Comparison of ENCODE assay signal across 7 cellular contexts in the genomic region with DNA sequence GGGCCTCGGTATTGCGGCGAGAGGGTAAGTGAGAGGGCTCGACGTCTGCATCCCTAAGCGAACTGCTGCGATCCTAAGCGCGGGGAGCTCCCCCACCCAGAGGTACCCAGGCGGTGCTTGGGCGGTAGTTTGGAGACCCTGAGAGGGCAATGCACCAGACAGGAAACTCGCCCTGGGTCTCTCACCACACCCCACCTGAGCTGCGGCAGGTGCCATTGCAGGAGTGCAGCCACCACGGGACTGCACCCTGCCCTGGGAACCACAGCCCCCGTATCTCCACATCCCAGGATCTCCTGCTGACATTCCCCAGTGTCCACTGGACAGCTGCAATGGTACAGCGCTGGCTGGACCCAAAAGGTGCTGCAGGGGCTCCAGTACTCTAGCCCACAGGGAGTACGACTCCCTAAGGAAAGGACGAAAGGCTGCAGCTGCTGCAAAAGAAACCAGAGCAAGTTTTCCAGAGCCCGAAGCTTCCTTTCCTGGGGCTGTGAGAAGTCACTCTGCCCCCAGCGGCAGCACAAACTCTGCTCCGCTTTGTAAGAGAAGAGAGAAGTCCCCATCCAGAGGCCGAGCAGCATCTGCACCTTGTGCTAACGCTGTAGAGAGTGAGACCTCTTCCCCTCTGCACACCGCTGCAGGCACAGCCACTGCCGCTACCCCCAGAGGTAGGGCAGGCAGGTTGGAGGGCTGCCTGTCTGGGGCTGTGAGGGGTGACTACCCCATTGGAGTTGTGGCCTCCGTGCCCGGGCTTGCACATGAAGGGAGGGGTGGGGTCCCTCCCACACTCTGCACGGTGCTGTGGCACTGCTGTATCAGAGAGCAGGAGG. TPM values are rescaled to one million over a fixed set of nuclear protein-coding genes. Genes with fewer than 3 reads are reported as not detected.
DNase-seq lines count a peak whose midpoint lies in the region; ATAC-seq, FAIRE-seq and TF ChIP-seq lines count a peak whose summit lies in the region.

No MANE protein-coding gene starts in this region.

- H3K9ac ChIP-seq in endocrine pancreas (ENCODE audit: control insufficient read depth, insufficient read depth, low read length): peak overlapping the region; percentile 58

- peak overlapping the region; percentile 79 for H3K4me3 ChIP-seq in endocrine pancreas (ENCODE audit: control insufficient read depth, insufficient read depth, low read length)

- H3K4me1 ChIP-seq in endocrine pancreas (ENCODE audit: control insufficient read depth, insufficient read depth, low read length): no peaks in the 10 kb centered on the region

- no peaks in the 10 kb centered on the region for H3K36me3 ChIP-seq in endocrine pancreas (ENCODE audit: control insufficient read depth, insufficient read depth, low read length)

- H3K9me3 ChIP-seq in endocrine pancreas (ENCODE audit: control insufficient read depth, low read length): no peaks in the 10 kb centered on the region

- peak; percentile 82 for FAIRE-seq in GM12891 (lab: Jason Lieb, UNC)

- DNase-seq in GM12891 (ENCODE audit: insufficient read length, low spot score): peak; percentile 41
- peak; percentile 4 for DNase-seq in NCI-H1092 treated with DMSO at 0.1 percent for 48 hours (lab: John Stamatoyannopoulos, UW)
- peak; percentile 56 for DNase-seq in activated CD4-positive, alpha-beta T cell treated with anti-CD3 and anti-CD28 coated beads for 48 hours
- DNase-seq in lung microvascular endothelial cell (ENCODE audit: low read depth in 2 of 2): peak; percentile 50 to 63
- peak; percentile 6 for DNase-seq in stimulated activated CD8-positive, alpha-beta memory T cell treated with anti-CD3 and anti-CD28 coated beads, Interleukin-15, amount 100 ng/mL, for 24 hours (ENCODE audit: low read depth)

- TF ChIP-seq POLR2A in GM12891 (IDR thresholded peaks at IDR 0.05; ENCODE audit: low read depth, low read length): no peak

- no peaks in the 10 kb centered on the region for H3K27me3 ChIP-seq in endocrine pancreas (ENCODE audit: control insufficient read depth, insufficient read depth, low read length)

- peak; percentile 78 for ATAC-seq in HG02588 (IDR thresholded peaks at IDR 0.05; ENCODE audit: unreplicated experiment)

TF ChIP-seq in GM12891, 5 proteins besides CTCF, POLR2A, EP300 and RAD21:
- TF ChIP-seq SPI1 (IDR thresholded peaks at IDR 0.05; ENCODE audit: low read depth, low read length) (no peak; the same call in 1 of the 2 replicates), POU2F2 (IDR thresholded peaks at IDR 0.05; ENCODE audit: low read depth, low read length) (0 out of 2 replicates have a peak, but pooled peaks have one; percentile 36), TAF1 (IDR thresholded peaks at IDR 0.05; ENCODE audit: low read depth, low read length) (no peak), POLR2AphosphoS5 (IDR thresholded peaks at IDR 0.05; ENCODE audit: low read depth, low read length) (no peak), PAX5 (IDR thresholded peaks at IDR 0.05; ENCODE audit: insufficient read depth, low read length, severe bottlenecking) (no peak)

RNA-seq across cellular contexts. Expression of a gene that starts 31.1 kb away (rescaled TPM):
- polyA plus RNA-seq in GM12891 (2012; ENCODE audit: low read depth, missing spikeins): 12.2 TPM
- total RNA-seq in lung microvascular endothelial cell: 11.1 and 18.3 TPM in 2 replicates

Comparison
In these comparisons a context has a peak if more than half of its experiments do, and no peak if none do; other contexts are left out.
1. Peak in every context shown above with its lines: DNase-seq, ATAC-seq and H3K4me3 ChIP-seq.
2. DNase-seq: peak in every context shown above with its lines; median percentile 56 in lung microvascular endothelial cell; 56 in activated CD4-positive, alpha-beta T cell treated with anti-CD3 and anti-CD28 coated beads for 48 hours; 41 in GM12891; 6 in stimulated activated CD8-positive, alpha-beta memory T cell treated with anti-CD3 and anti-CD28 coated beads, Interleukin-15, amount 100 ng/mL, for 24 hours; 4 in NCI-H1092 treated with DMSO at 0.1 percent for 48 hours.